In the genomic region with DNA sequence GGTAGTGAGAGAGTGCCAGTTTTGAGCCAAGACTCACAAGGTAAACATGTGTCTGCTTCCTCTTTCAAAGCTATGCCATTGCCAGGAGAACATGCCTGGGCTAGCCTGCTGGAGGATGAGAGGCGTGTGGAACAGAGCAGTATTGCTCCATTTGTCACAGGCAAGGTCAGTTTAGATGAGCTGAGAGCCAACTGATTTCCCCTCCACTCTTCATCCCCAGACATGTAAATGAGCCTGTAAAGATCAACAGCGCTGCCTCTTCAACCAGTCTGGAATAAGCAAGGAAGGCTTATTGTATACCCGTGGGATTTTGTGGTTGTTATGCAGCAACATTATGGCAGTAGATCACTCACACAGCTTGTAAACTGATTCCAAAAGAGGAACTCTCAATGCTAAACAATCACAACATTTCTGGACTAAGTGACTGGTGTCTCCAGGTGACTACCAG, we compare ENCODE assay signal across 8 cellular contexts. TPM values are rescaled to one million over a fixed set of nuclear protein-coding genes. Genes with fewer than 3 reads are reported as not detected.
A peak's percentile ranks its signal among the peaks of the same experiment; 100 is the strongest.
DNase-seq lines count a peak whose midpoint lies in the region; ATAC-seq, FAIRE-seq and TF ChIP-seq lines count a peak whose summit lies in the region.

No MANE protein-coding gene starts in this region.

- intact Hi-C loops in activated CD8-positive, alpha-beta T cell treated with anti-CD3 and anti-CD28 coated beads for 36 hours (cut with micrococcal nuclease) = no loop called here
- intact Hi-C loops in activated CD4-positive, alpha-beta T cell treated with anti-CD3 and anti-CD28 coated beads for 36 hours (cut with DNase I, micrococcal nuclease) = no loop called here

- POLR2A ChIA-PET in activated CD8-positive, alpha-beta T cell treated with anti-CD3 and anti-CD28 coated beads, Interleukin-2, amount 10 ng/mL, durations not matched to agents 7 days and 5 days (lab: Charles Lee) = no interaction called here
- POLR2A ChIA-PET in activated CD8-positive, alpha-beta T cell treated with anti-CD3 and anti-CD28 coated beads for 36 hours (lab: Charles Lee) = no interaction called here
- POLR2A ChIA-PET in activated CD4-positive, alpha-beta T cell treated with anti-CD3 and anti-CD28 coated beads for 36 hours (lab: Charles Lee) = no interaction called here

- CTCF ChIA-PET in activated CD8-positive, alpha-beta T cell treated with anti-CD3 and anti-CD28 coated beads, Interleukin-2, amount 10 ng/mL, durations not matched to agents 7 days and 5 days (lab: Charles Lee) = no interaction called here
- CTCF ChIA-PET in activated CD8-positive, alpha-beta T cell treated with anti-CD3 and anti-CD28 coated beads for 36 hours (lab: Charles Lee) = interaction anchor here (1.1 kb wide), 1 partner anchor 11 kb away, joined by 3 read pairs; no protein-coding TSS in a partner anchor
- CTCF ChIA-PET in activated CD4-positive, alpha-beta T cell treated with anti-CD3 and anti-CD28 coated beads for 36 hours (lab: Charles Lee) = no interaction called here

- no peak overlapping the region for H3K27ac ChIP-seq in astrocyte (ENCODE audit: low read depth, low read length)

- H3K9ac ChIP-seq in astrocyte (ENCODE audit: low read length) = no peak overlapping the region

- DNase-seq in activated CD8-positive, alpha-beta T cell treated with anti-CD3 and anti-CD28 coated beads, Interleukin-2, amount 10 ng/mL, durations not matched to agents 7 days and 5 days = no peak
- DNase-seq in activated CD8-positive, alpha-beta T cell treated with anti-CD3 and anti-CD28 coated beads for 36 hours = no peak
- peak; percentile 63 for DNase-seq in LoVo (ENCODE audit: low spot score)
- DNase-seq in astrocyte (ENCODE audit: low read depth) = peak; percentile 67
- DNase-seq in skeletal muscle cell (ENCODE audit: low read depth) = peak; percentile 92
- no peak for DNase-seq in activated CD4-positive, alpha-beta T cell treated with anti-CD3 and anti-CD28 coated beads for 36 hours
- DNase-seq in ecto neural progenitor cell (ENCODE audit: low spot score) = no peak

- H4K20me1 ChIP-seq in astrocyte (ENCODE audit: insufficient read depth, low read length) = no peaks in the 10 kb centered on the region

- H3K27me3 Mint-ChIP-seq in activated CD8-positive, alpha-beta T cell treated with anti-CD3 and anti-CD28 coated beads, Interleukin-2, amount 10 ng/mL, durations not matched to agents 7 days and 5 days (ENCODE audit: low read depth) = peaks cover 27% of the 10 kb centered on the region
- H3K27me3 Mint-ChIP-seq in activated CD8-positive, alpha-beta T cell treated with anti-CD3 and anti-CD28 coated beads for 36 hours = peaks cover 15% of the 10 kb centered on the region
- peaks cover 3% of the 10 kb centered on the region for H3K27me3 Mint-ChIP-seq in astrocyte (ENCODE audit: low read depth, unreplicated experiment)
- H3K27me3 Mint-ChIP-seq in activated CD4-positive, alpha-beta T cell treated with anti-CD3 and anti-CD28 coated beads for 36 hours = peaks cover 26% of the 10 kb centered on the region

- H2AFZ ChIP-seq in astrocyte (ENCODE audit: low read depth, low read length) = peak overlapping the region; percentile 74

- H3K4me3 ChIP-seq in astrocyte (ENCODE audit: insufficient read depth, low read depth, low read length) (no peak overlapping the region), skeletal muscle cell (ENCODE audit: low read depth, low read length) (no peak overlapping the region)

- peak overlapping the region; percentile 27 for H3K27ac Mint-ChIP-seq in activated CD8-positive, alpha-beta T cell treated with anti-CD3 and anti-CD28 coated beads, Interleukin-2, amount 10 ng/mL, durations not matched to agents 7 days and 5 days
- H3K27ac Mint-ChIP-seq in activated CD8-positive, alpha-beta T cell treated with anti-CD3 and anti-CD28 coated beads for 36 hours = no peak overlapping the region
- H3K27ac Mint-ChIP-seq in astrocyte (ENCODE audit: unreplicated experiment) = peak overlapping the region; percentile 82
- no peak overlapping the region for H3K27ac Mint-ChIP-seq in activated CD4-positive, alpha-beta T cell treated with anti-CD3 and anti-CD28 coated beads for 36 hours

- no peak overlapping the region for H3K4me3 Mint-ChIP-seq in activated CD8-positive, alpha-beta T cell treated with anti-CD3 and anti-CD28 coated beads, Interleukin-2, amount 10 ng/mL, durations not matched to agents 7 days and 5 days
- H3K4me3 Mint-ChIP-seq in activated CD8-positive, alpha-beta T cell treated with anti-CD3 and anti-CD28 coated beads for 36 hours = no peak overlapping the region
- no peak overlapping the region for H3K4me3 Mint-ChIP-seq in astrocyte (ENCODE audit: unreplicated experiment)
- no peak overlapping the region for H3K4me3 Mint-ChIP-seq in activated CD4-positive, alpha-beta T cell treated with anti-CD3 and anti-CD28 coated beads for 36 hours

- peaks cover 4% of the 10 kb centered on the region for H3K4me1 Mint-ChIP-seq in activated CD8-positive, alpha-beta T cell treated with anti-CD3 and anti-CD28 coated beads, Interleukin-2, amount 10 ng/mL, durations not matched to agents 7 days and 5 days (ENCODE audit: low read depth)
- no peaks in the 10 kb centered on the region for H3K4me1 Mint-ChIP-seq in activated CD8-positive, alpha-beta T cell treated with anti-CD3 and anti-CD28 coated beads for 36 hours (ENCODE audit: low read depth)
- peaks cover 8% of the 10 kb centered on the region for H3K4me1 Mint-ChIP-seq in astrocyte (ENCODE audit: low read depth, unreplicated experiment)
- H3K4me1 Mint-ChIP-seq in activated CD4-positive, alpha-beta T cell treated with anti-CD3 and anti-CD28 coated beads for 36 hours = no peaks in the 10 kb centered on the region

- no peaks in the 10 kb centered on the region for H3K27me3 ChIP-seq in astrocyte (ENCODE audit: insufficient read depth, low read length)

- H3K36me3 ChIP-seq in astrocyte (ENCODE audit: insufficient read depth, low read length) = no peaks in the 10 kb centered on the region

- H3K36me3 Mint-ChIP-seq in activated CD8-positive, alpha-beta T cell treated with anti-CD3 and anti-CD28 coated beads, Interleukin-2, amount 10 ng/mL, durations not matched to agents 7 days and 5 days (ENCODE audit: low read depth) = no peaks in the 10 kb centered on the region
- H3K36me3 Mint-ChIP-seq in activated CD8-positive, alpha-beta T cell treated with anti-CD3 and anti-CD28 coated beads for 36 hours (ENCODE audit: low read depth) = no peaks in the 10 kb centered on the region
- H3K36me3 Mint-ChIP-seq in astrocyte (ENCODE audit: low read depth, unreplicated experiment) = no peaks in the 10 kb centered on the region
- no peaks in the 10 kb centered on the region for H3K36me3 Mint-ChIP-seq in activated CD4-positive, alpha-beta T cell treated with anti-CD3 and anti-CD28 coated beads for 36 hours (ENCODE audit: low read depth)

- no peak for FAIRE-seq in astrocyte (lab: Jason Lieb, UNC)

- TF ChIP-seq CTCF in activated CD8-positive, alpha-beta T cell treated with anti-CD3 and anti-CD28 coated beads for 36 hours (IDR thresholded peaks at IDR 0.05) = no peak
- TF ChIP-seq CTCF in astrocyte (IDR thresholded peaks at IDR 0.05; ENCODE audit: insufficient read depth, low read depth, low read length) = no peak

- H3K79me2 ChIP-seq in astrocyte (ENCODE audit: insufficient read depth, low read length) = no peaks in the 10 kb centered on the region

- H3K4me1 ChIP-seq in astrocyte (ENCODE audit: insufficient read depth, low read length) = peaks cover 8% of the 10 kb centered on the region

- H3K9me3 Mint-ChIP-seq in activated CD8-positive, alpha-beta T cell treated with anti-CD3 and anti-CD28 coated beads, Interleukin-2, amount 10 ng/mL, durations not matched to agents 7 days and 5 days (ENCODE audit: insufficient read depth) = no peaks in the 10 kb centered on the region
- H3K9me3 Mint-ChIP-seq in activated CD8-positive, alpha-beta T cell treated with anti-CD3 and anti-CD28 coated beads for 36 hours = no peaks in the 10 kb centered on the region
- peaks cover 2% of the 10 kb centered on the region for H3K9me3 Mint-ChIP-seq in astrocyte (ENCODE audit: unreplicated experiment)
- no peaks in the 10 kb centered on the region for H3K9me3 Mint-ChIP-seq in activated CD4-positive, alpha-beta T cell treated with anti-CD3 and anti-CD28 coated beads for 36 hours (ENCODE audit: low read depth)

- no peak overlapping the region for H3K4me2 ChIP-seq in astrocyte (ENCODE audit: low read length)

- no peak for ATAC-seq in activated CD8-positive, alpha-beta T cell treated with anti-CD3 and anti-CD28 coated beads, Interleukin-2, amount 10 ng/mL, durations not matched to agents 7 days and 5 days
- ATAC-seq in activated CD8-positive, alpha-beta T cell treated with anti-CD3 and anti-CD28 coated beads for 36 hours = no peak
- ATAC-seq in activated CD4-positive, alpha-beta T cell treated with anti-CD3 and anti-CD28 coated beads for 36 hours = no peak
- no peak for ATAC-seq in HG02973 (IDR thresholded peaks at IDR 0.05; ENCODE audit: unreplicated experiment)

- H3K9me3 ChIP-seq in astrocyte (ENCODE audit: insufficient read depth, low read depth, low read length) = no peaks in the 10 kb centered on the region

RNA-seq across cellular contexts. Expression of gene GDNF, which starts 8.2 kb away (rescaled TPM):
- total RNA-seq in activated CD8-positive, alpha-beta T cell treated with anti-CD3 and anti-CD28 coated beads, Interleukin-2, amount 10 ng/mL, durations not matched to agents 7 days and 5 days = not detected
- not detected for total RNA-seq in activated CD8-positive, alpha-beta T cell treated with anti-CD3 and anti-CD28 coated beads for 36 hours
- 20.5 and 21.5 TPM in 2 replicates for total RNA-seq in astrocyte
- not detected for total RNA-seq in activated CD4-positive, alpha-beta T cell treated with anti-CD3 and anti-CD28 coated beads for 36 hours

Comparison
In these comparisons a context has a peak if more than half of its experiments do, and no peak if none do; other contexts are left out.
1. H3K27ac Mint-ChIP-seq: peak in activated CD8-positive, alpha-beta T cell treated with anti-CD3 and anti-CD28 coated beads, Interleukin-2, amount 10 ng/mL, durations not matched to agents 7 days and 5 days (single experiment) and astrocyte (single experiment); none in activated CD8-positive, alpha-beta T cell treated with anti-CD3 and anti-CD28 coated beads for 36 hours (single experiment) and activated CD4-positive, alpha-beta T cell treated with anti-CD3 and anti-CD28 coated beads for 36 hours (single experiment).
2. DNase-seq: peak in LoVo (single experiment), astrocyte (single experiment) and skeletal muscle cell (single experiment); none in activated CD8-positive, alpha-beta T cell treated with anti-CD3 and anti-CD28 coated beads, Interleukin-2, amount 10 ng/mL, durations not matched to agents 7 days and 5 days (single experiment), activated CD8-positive, alpha-beta T cell treated with anti-CD3 and anti-CD28 coated beads for 36 hours (single experiment), activated CD4-positive, alpha-beta T cell treated with anti-CD3 and anti-CD28 coated beads for 36 hours (single experiment) and ecto neural progenitor cell (single experiment).
3. RNA of gene GDNF, which starts 8.2 kb away (total RNA-seq): 20.5 to 21.5 TPM in astrocyte; not detected in activated CD8-positive, alpha-beta T cell treated with anti-CD3 and anti-CD28 coated beads, Interleukin-2, amount 10 ng/mL, durations not matched to agents 7 days and 5 days, not detected in activated CD8-positive, alpha-beta T cell treated with anti-CD3 and anti-CD28 coated beads for 36 hours and not detected in activated CD4-positive, alpha-beta T cell treated with anti-CD3 and anti-CD28 coated beads for 36 hours; every median in the first group is over 10 times any median in the second.